Comparison of ENCODE assay signal across 9 cellular contexts in genomic region chr15:52559583-52559982, GRCh38. TPM values are rescaled to one million over a fixed set of nuclear protein-coding genes. Genes with fewer than 3 reads are reported as not detected.
DNase-seq lines count a peak whose midpoint lies in the region; ATAC-seq, FAIRE-seq and TF ChIP-seq lines count a peak whose summit lies in the region.
"Had no signal": no experiment of that assay in that cellular context is flagged by ENCODE, and none has a peak within 500 bp of the region (broad histone marks: within the 10 kb centered on the region; RNA-seq: fewer than 3 reads in every experiment).

No MANE protein-coding gene starts in this region.

- 100% methylated on average over 1 of the region's 2 CpGs; no CpG with 5 or more reads in 1 of the 2 experiments for WGBS in mesodermal cell (ENCODE audit: insufficient coverage in 2 of 2), 2 experiments

- H3K4me1 ChIP-seq in DOHH2 (ENCODE audit: control insufficient read depth, low read length), result peaks cover 45% of the 10 kb centered on the region
- H3K4me1 ChIP-seq in mesodermal cell (ENCODE audit: control insufficient read depth, insufficient read depth, low read length, poor library complexity, severe bottlenecking), result peaks cover 19% of the 10 kb centered on the region

- H3K27me3 ChIP-seq in DOHH2 (ENCODE audit: control insufficient read depth, low read length), result no peaks in the 10 kb centered on the region

- H3K4me2 ChIP-seq in DOHH2 (ENCODE audit: low read length), result 0 out of 2 replicates have a peak overlapping the region, but pooled peaks have one; percentile 28

- no peaks in the 10 kb centered on the region for H3K27me3 Mint-ChIP-seq in activated T-cell treated with anti-CD3 and anti-CD28 coated beads, Interleukin-2, amount 50 U/mL, for 72 hours (ENCODE audit: low read depth)

- peaks cover 98% of the 10 kb centered on the region for H3K79me2 ChIP-seq in DOHH2 (ENCODE audit: control insufficient read depth, low read length)

- H3K4me1 Mint-ChIP-seq in activated T-cell treated with anti-CD3 and anti-CD28 coated beads, Interleukin-2, amount 50 U/mL, for 72 hours (ENCODE audit: low read depth), result peaks cover 82% of the 10 kb centered on the region

- TF ChIP-seq CTCF in DOHH2 (IDR thresholded peaks at IDR 0.05; ENCODE audit: low read depth, low read length, poor library complexity, severe bottlenecking), result no peak

- H3K9me3 ChIP-seq in DOHH2 (ENCODE audit: control insufficient read depth, insufficient read depth, low read length) (no peaks in the 10 kb centered on the region), mesodermal cell (ENCODE audit: control insufficient read depth, low read length) (no peaks in the 10 kb centered on the region)

- H3K4me3 Mint-ChIP-seq in activated T-cell treated with anti-CD3 and anti-CD28 coated beads, Interleukin-2, amount 50 U/mL, for 72 hours, result peak overlapping the region; percentile 75 to 93

- H4K20me1 ChIP-seq in DOHH2 (ENCODE audit: control insufficient read depth, insufficient read depth, low read depth, low read length), result peaks cover 35% of the 10 kb centered on the region

- no peak for TF ChIP-seq POLR2A in H54 (IDR thresholded peaks at IDR 0.05; ENCODE audit: low read depth, low read length)

- peaks cover 6% of the 10 kb centered on the region; the same call in 1 of the 2 replicates for H3F3A ChIP-seq in DOHH2 (ENCODE audit: control insufficient read depth, insufficient read depth)

- H3K9me2 ChIP-seq in DOHH2 (replicated peaks; ENCODE audit: control insufficient read depth, low read length), result no peaks in the 10 kb centered on the region

- H3K27ac ChIP-seq in DOHH2 (ENCODE audit: low read depth, low read length) (no peak overlapping the region), mesodermal cell (ENCODE audit: low read depth, low read length, severe bottlenecking) (peak overlapping the region; percentile 36)

- peaks cover 5 to 30% of the 10 kb centered on the region in 2 donors for H3K36me3 Mint-ChIP-seq in activated T-cell treated with anti-CD3 and anti-CD28 coated beads, Interleukin-2, amount 50 U/mL, for 72 hours (ENCODE audit: insufficient read depth in 2 of 2)

- H3K27ac Mint-ChIP-seq in activated T-cell treated with anti-CD3 and anti-CD28 coated beads, Interleukin-2, amount 50 U/mL, for 72 hours, result peak overlapping the region; percentile 100

- ATAC-seq in HG02852 (IDR thresholded peaks at IDR 0.05; ENCODE audit: unreplicated experiment), result peak; percentile 43
- ATAC-seq in activated T-cell treated with anti-CD3 and anti-CD28 coated beads, Interleukin-2, amount 50 U/mL, for 72 hours (replicated peaks in 1 of 2), result peak; percentile 85 to 87
- no peak for ATAC-seq in GM18858 (IDR thresholded peaks at IDR 0.05; ENCODE audit: unreplicated experiment)
- ATAC-seq in HG03097 (IDR thresholded peaks at IDR 0.05; ENCODE audit: low FRiP score, unreplicated experiment), result no peak

- FAIRE-seq in H54 (lab: Jason Lieb, UNC), result no peak

- peaks cover 0 to 2% of the 10 kb centered on the region in 2 donors for H3K9me3 Mint-ChIP-seq in activated T-cell treated with anti-CD3 and anti-CD28 coated beads, Interleukin-2, amount 50 U/mL, for 72 hours

- H3K36me3 ChIP-seq in DOHH2 (ENCODE audit: control insufficient read depth, low read length), result peaks cover 73% of the 10 kb centered on the region
- peaks cover 55% of the 10 kb centered on the region for H3K36me3 ChIP-seq in mesodermal cell (ENCODE audit: control insufficient read depth, insufficient read depth, low read length)

- H3K4me3 ChIP-seq in DOHH2 (ENCODE audit: low read length), result no peak overlapping the region
- no peak overlapping the region for H3K4me3 ChIP-seq in mesodermal cell (ENCODE audit: extremely low read depth, insufficient read depth, low read length, poor library complexity, severe bottlenecking)

- peak; percentile 71 to 81 for DNase-seq in activated T-cell treated with anti-CD3 and anti-CD28 coated beads, Interleukin-2, amount 50 U/mL, for 72 hours
- DNase-seq in AG08395 (ENCODE audit: low spot score) (no peak), H54 (ENCODE audit: insufficient read length, low spot score) (no peak)
- DNase-seq: NCI-H446 had no signal

RNA-seq across cellular contexts. Expression of gene ARPP19, which starts 9.2 kb away (rescaled TPM):
- total RNA-seq in activated T-cell treated with anti-CD3 and anti-CD28 coated beads, Interleukin-2, amount 50 U/mL, for 72 hours, result 100 to 1,000 TPM; 128 to 143 TPM
- polyA plus RNA-seq in mesodermal cell (2013, experiment 1 of 2), result 120 TPM
- 107 TPM for polyA plus RNA-seq in mesodermal cell (2013, experiment 2 of 2)

RNA-seq across cellular contexts. Expression of gene MYO5A, which starts 30.9 kb away (rescaled TPM):
- total RNA-seq in activated T-cell treated with anti-CD3 and anti-CD28 coated beads, Interleukin-2, amount 50 U/mL, for 72 hours, result 10 to 100 TPM; 29.6 to 37.2 TPM
- polyA plus RNA-seq in mesodermal cell (2013, experiment 1 of 2), result 8.3 TPM
- polyA plus RNA-seq in mesodermal cell (2013, experiment 2 of 2), result 9.8 TPM

Comparison
In these comparisons a context has a peak if more than half of its experiments do, and no peak if none do; other contexts are left out.
1. ATAC-seq: peak in HG02852 (single experiment) and activated T-cell treated with anti-CD3 and anti-CD28 coated beads, Interleukin-2, amount 50 U/mL, for 72 hours (2 of 2); none in GM18858 (single experiment) and HG03097 (single experiment).
2. DNase-seq: peak in activated T-cell treated with anti-CD3 and anti-CD28 coated beads, Interleukin-2, amount 50 U/mL, for 72 hours (2 of 2); none in AG08395 (single experiment) and H54 (single experiment).